12 cellular contexts compared by ENCODE assay signal in the genomic region with DNA sequence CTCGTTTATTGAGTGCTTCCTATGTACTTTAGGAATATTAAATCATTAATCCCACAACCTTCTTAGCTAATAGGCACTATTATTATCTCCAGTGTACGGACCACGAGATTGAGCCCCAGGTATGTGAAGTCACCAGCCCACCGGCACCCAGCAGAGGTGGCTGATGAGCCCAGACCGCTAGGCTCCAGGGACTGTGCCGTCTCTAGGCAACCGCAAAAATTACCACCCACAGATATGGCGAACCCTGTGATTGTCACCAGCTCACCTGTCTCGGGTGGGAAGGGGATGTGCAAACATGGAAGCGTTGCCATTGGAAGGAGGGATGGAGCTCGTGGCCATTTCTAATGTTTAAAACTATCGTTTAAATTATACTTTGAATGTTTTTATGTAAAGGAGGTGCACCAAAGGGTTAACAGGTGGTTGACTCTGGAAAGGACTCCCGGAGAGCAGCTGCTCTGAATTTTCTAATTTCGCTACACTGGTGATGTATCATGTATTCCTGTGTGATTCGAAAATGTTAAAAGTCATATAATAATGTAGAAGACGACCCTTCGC. TPM values are rescaled to one million over a fixed set of nuclear protein-coding genes. Genes with fewer than 3 reads are reported as not detected.
DNase-seq lines count a peak whose midpoint lies in the region; ATAC-seq, FAIRE-seq and TF ChIP-seq lines count a peak whose summit lies in the region.
"Had no signal": no experiment of that assay in that cellular context is flagged by ENCODE, and none has a peak within 500 bp of the region (broad histone marks: within the 10 kb centered on the region; RNA-seq: fewer than 3 reads in every experiment).

No MANE protein-coding gene starts in this region.

- H3K4me1 ChIP-seq in left ventricle myocardium inferior (peaks cover 9% of the 10 kb centered on the region), mucosa of descending colon (ENCODE audit: low read depth) (no peaks in the 10 kb centered on the region)
- no peaks in the 10 kb centered on the region for H3K4me1 ChIP-seq in CD8-positive, alpha-beta T cell (ENCODE audit: insufficient read depth, low read length)

- ATAC-seq in Right ventricle myocardium superior (ENCODE audit: poor library complexity) (no peak), mucosa of descending colon (no peak)
- ATAC-seq in CD8-positive, alpha-beta T cell = no peak

- H3K27ac ChIP-seq in left ventricle myocardium inferior (replicated peaks) (no peak overlapping the region), caudate nucleus (ENCODE audit: low read depth, low read length) (peak overlapping the region; percentile 85)
- H3K27ac ChIP-seq in CD8-positive, alpha-beta T cell (ENCODE audit: low read depth, low read length) = no peak overlapping the region
- H3K27ac ChIP-seq: BLaER1 had no signal

- POLR2A ChIA-PET in CD8-positive, alpha-beta T cell (lab: Charles Lee) = no interaction called here

- H3K36me3 ChIP-seq in left ventricle myocardium inferior (no peaks in the 10 kb centered on the region), mucosa of descending colon (ENCODE audit: low read depth) (no peaks in the 10 kb centered on the region)
- H3K36me3 ChIP-seq in CD8-positive, alpha-beta T cell (ENCODE audit: insufficient read depth, low read length) = no peaks in the 10 kb centered on the region
- H3K36me3 ChIP-seq: BLaER1 had no signal

- no peaks in the 10 kb centered on the region for H3K4me1 Mint-ChIP-seq in mesothelial cell of epicardium
- no peaks in the 10 kb centered on the region for H3K4me1 Mint-ChIP-seq in CD8-positive, alpha-beta T cell (ENCODE audit: low read depth)

- no peak for FAIRE-seq in GM19239 (lab: Jason Lieb, UNC)

- no peaks in the 10 kb centered on the region for H3K36me3 Mint-ChIP-seq in mesothelial cell of epicardium
- H3K36me3 Mint-ChIP-seq in CD8-positive, alpha-beta T cell = no peaks in the 10 kb centered on the region

- H3K27me3 Mint-ChIP-seq in mesothelial cell of epicardium (ENCODE audit: low read depth) = peaks cover 85% of the 10 kb centered on the region
- H3K27me3 Mint-ChIP-seq in CD8-positive, alpha-beta T cell (ENCODE audit: low read depth) = peaks cover 53% of the 10 kb centered on the region

- CTCF ChIA-PET in CD8-positive, alpha-beta T cell (lab: Charles Lee) = no interaction called here

- H3K4me3 ChIP-seq in left ventricle myocardium inferior (peak overlapping the region; percentile 60), mucosa of descending colon (no peak overlapping the region)
- no peak overlapping the region for H3K4me3 ChIP-seq in CD8-positive, alpha-beta T cell (ENCODE audit: low read depth, low read length)
- H3K4me3 ChIP-seq: BLaER1 had no signal

- intact Hi-C loops in left ventricle myocardium inferior (cut with micrococcal nuclease) = no loop called here
- intact Hi-C loops in Right ventricle myocardium superior (cut with DNase I) = no loop called here
- intact Hi-C loops in CD8-positive, alpha-beta T cell (cut with DNase I, micrococcal nuclease) = no loop called here
- intact Hi-C loops in mucosa of descending colon (cut with DNase I, micrococcal nuclease) = no loop called here

- DNase-seq in left ventricle myocardium inferior = no peak
- no peak for DNase-seq in Right ventricle myocardium superior
- DNase-seq in caudate nucleus (lab: John Stamatoyannopoulos, UW) = peak in 33 of 61 donors; percentile 14 to 82 (median 48)
- no peak for DNase-seq in mesothelial cell of epicardium (ENCODE audit: low spot score in 2 of 2, unreplicated experiment in 2 of 2)
- no peak for DNase-seq in GM19239 (ENCODE audit: insufficient read length, low spot score)
- no peak for DNase-seq in CD8-positive, alpha-beta T cell
- no peak for DNase-seq in mucosa of descending colon
- DNase-seq in activated naive CD4-positive, alpha-beta T cell treated with Interleukin-2 at 50 U/mL for 16 hours = no peak

- H3K27me3 ChIP-seq in left ventricle myocardium inferior (ENCODE audit: low read depth) = peaks cover 88% of the 10 kb centered on the region
- H3K27me3 ChIP-seq in CD8-positive, alpha-beta T cell (ENCODE audit: insufficient read depth, low read length) = peaks cover 13% of the 10 kb centered on the region
- H3K27me3 ChIP-seq: BLaER1 had no signal

- H3K9me3 ChIP-seq in left ventricle myocardium inferior (replicated peaks) (peaks cover 6% of the 10 kb centered on the region), mucosa of descending colon (peaks cover 3% of the 10 kb centered on the region)
- no peaks in the 10 kb centered on the region for H3K9me3 ChIP-seq in CD8-positive, alpha-beta T cell (ENCODE audit: low read length)

- H3K27ac Mint-ChIP-seq in mesothelial cell of epicardium = no peak overlapping the region
- H3K27ac Mint-ChIP-seq in CD8-positive, alpha-beta T cell = no peak overlapping the region
- H3K27ac Mint-ChIP-seq: stimulated activated naive CD8-positive, alpha-beta T cell treated with anti-CD3 and anti-CD28 coated beads, Interleukin-15, Interleukin-2, amounts not matched to agents 100 ng/mL and 50 ng/mL, for 24 hours had no signal

- peaks cover 5% of the 10 kb centered on the region for H3K9me3 Mint-ChIP-seq in mesothelial cell of epicardium
- H3K9me3 Mint-ChIP-seq in CD8-positive, alpha-beta T cell = peaks cover 3% of the 10 kb centered on the region

- TF ChIP-seq CTCF in left ventricle myocardium inferior (IDR thresholded peaks at IDR 0.05; ENCODE audit: borderline replicate concordance) (no peak), mesothelial cell of epicardium (IDR thresholded peaks at IDR 0.05; ENCODE audit: unreplicated experiment) (no peak), mucosa of descending colon (IDR thresholded peaks at IDR 0.05) (no peak)
- TF ChIP-seq CTCF in CD8-positive, alpha-beta T cell (IDR thresholded peaks at IDR 0.05) = no peak

- H3K4me3 Mint-ChIP-seq in mesothelial cell of epicardium = peak overlapping the region; percentile 55
- H3K4me3 Mint-ChIP-seq in CD8-positive, alpha-beta T cell = no peak overlapping the region
- H3K4me3 Mint-ChIP-seq: stimulated activated naive CD8-positive, alpha-beta T cell treated with anti-CD3 and anti-CD28 coated beads, Interleukin-15, Interleukin-2, amounts not matched to agents 100 ng/mL and 50 ng/mL, for 24 hours had no signal

RNA-seq across cellular contexts. Expression of a gene that starts 21.0 kb away (rescaled TPM):
- total RNA-seq in left ventricle myocardium inferior (not detected), Right ventricle myocardium superior (not detected), mesothelial cell of epicardium (not detected in 3 replicates), mucosa of descending colon (1 to 10 TPM in 1 of 3 donors, under 1 TPM in 1, not detected in 1; 0.63 to 2.1 TPM)
- 1 to 10 TPM; 2.3 to 3.0 TPM for total RNA-seq in CD8-positive, alpha-beta T cell
- total RNA-seq: left lobe of liver, M059J had no signal

RNA-seq across cellular contexts. Expression of a gene that starts 48.3 kb away (rescaled TPM):
- total RNA-seq in left ventricle myocardium inferior (104 TPM), Right ventricle myocardium superior (81.7 TPM), mesothelial cell of epicardium (31.5 to 35.5 TPM (median 34.2 TPM) in 3 replicates), mucosa of descending colon (10 to 100 TPM in 2 of 3 donors, 1 to 10 TPM in 1; 5.8 to 39.2 (median 14.9) TPM)
- total RNA-seq in CD8-positive, alpha-beta T cell = 1 to 10 TPM; 1.2 to 1.8 TPM

Comparison
In these comparisons a context has a peak if more than half of its experiments do, and no peak if none do; other contexts are left out.
1. DNase-seq: peak in caudate nucleus (33 of 61); none in left ventricle myocardium inferior (single experiment), Right ventricle myocardium superior (single experiment), mesothelial cell of epicardium (0 of 2), GM19239 (single experiment), CD8-positive, alpha-beta T cell (0 of 7), mucosa of descending colon (0 of 3) and activated naive CD4-positive, alpha-beta T cell treated with Interleukin-2 at 50 U/mL for 16 hours (single experiment).